Comparison of ENCODE assay signal across 9 cellular contexts in the genomic region with DNA sequence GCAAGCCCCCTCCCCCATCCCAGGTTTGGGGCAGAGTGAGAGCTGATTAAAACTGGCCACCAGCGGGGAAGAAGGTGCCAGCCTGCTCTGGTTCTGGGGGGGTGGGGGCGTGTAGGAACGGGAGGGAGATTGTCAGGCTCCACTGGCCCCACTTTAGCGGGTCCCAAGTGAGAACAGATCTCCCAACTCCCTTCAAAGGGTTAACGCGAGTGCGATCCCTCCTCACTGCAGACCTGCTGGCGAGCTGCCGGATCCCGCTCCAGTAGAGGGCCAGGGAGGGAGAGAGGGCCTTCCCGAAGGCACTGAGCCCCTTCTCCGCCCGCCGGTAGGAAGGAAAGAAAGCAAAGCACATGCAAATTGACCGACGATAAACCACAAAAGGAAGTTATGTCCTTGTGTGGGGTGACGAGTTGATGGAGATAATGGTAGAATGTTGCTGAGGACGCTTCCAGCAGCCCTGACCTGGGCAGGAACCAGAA. TPM values are rescaled to one million over a fixed set of nuclear protein-coding genes. Genes with fewer than 3 reads are reported as not detected.
DNase-seq lines count a peak whose midpoint lies in the region; ATAC-seq lines count a peak whose summit lies in the region.
"Had no signal": no experiment of that assay in that cellular context is flagged by ENCODE, and none has a peak within 500 bp of the region (broad histone marks: within the 10 kb centered on the region; RNA-seq: fewer than 3 reads in every experiment).

No MANE protein-coding gene starts in this region.

- peak; percentile 12 for DNase-seq in AG20443 (ENCODE audit: low spot score)
- DNase-seq in ecto neural progenitor cell (ENCODE audit: low spot score), result peak; percentile 72
- no peak for DNase-seq in naive B cell
- DNase-seq in GOT3 (lab: John Stamatoyannopoulos, UW), result no peak
- no peak for DNase-seq in activated gamma-delta T cell treated with Interleukin-2 at 50 U/mL for 16 hours
- DNase-seq in Kasumi-1 (lab: John Stamatoyannopoulos, UW), result no peak
- DNase-seq: DND-41 had no signal

- peaks cover 52% of the 10 kb centered on the region for H3K4me1 ChIP-seq in HUES48 (ENCODE audit: control insufficient read depth, insufficient read depth, low read length)

- H3K27me3 ChIP-seq in HUES48 (ENCODE audit: control insufficient read depth, insufficient read depth, low read length), result peaks cover 58% of the 10 kb centered on the region

- H3K27ac Mint-ChIP-seq in naive B cell, result no peak overlapping the region

- no peak for ATAC-seq in naive B cell (ENCODE audit: low read depth in 2 of 2)
- no peak for ATAC-seq in GM19395 (IDR thresholded peaks at IDR 0.05; ENCODE audit: unreplicated experiment)

- H3K27ac ChIP-seq in HUES48 (ENCODE audit: low read depth, low read length), result peak overlapping the region; percentile 23

- H3K4me1 Mint-ChIP-seq in naive B cell, result peaks cover 11 to 17% (median 12%) of the 10 kb centered on the region in 3 donors

- no peak overlapping the region; the same call in 1 of the 2 replicates for H3K9ac ChIP-seq in HUES48 (ENCODE audit: low read depth, low read length)

- peak overlapping the region; percentile 77 for H3K4me3 ChIP-seq in HUES48 (ENCODE audit: low read depth, low read length)

- H3K4me3 Mint-ChIP-seq in naive B cell, result peak overlapping the region in 7 of 8 donors; percentile 58 to 89 (median 73)

- no peaks in the 10 kb centered on the region for H3K9me3 ChIP-seq in HUES48 (ENCODE audit: control insufficient read depth, insufficient read depth, low read length)

- no peaks in the 10 kb centered on the region for H3K36me3 ChIP-seq in HUES48 (ENCODE audit: control insufficient read depth, insufficient read depth, low read length)

- H3K36me3 Mint-ChIP-seq in naive B cell, result peaks cover 0 to 12% of the 10 kb centered on the region in 2 donors

- H3K27me3 Mint-ChIP-seq in naive B cell, result peaks cover 45 to 58% (median 54%) of the 10 kb centered on the region in 3 donors

- H3K9me3 Mint-ChIP-seq in naive B cell, result peaks cover 0 to 10% (median 4%) of the 10 kb centered on the region in 7 donors

RNA-seq across cellular contexts. Expression of a gene that starts 1.3 kb away (rescaled TPM):
- not detected for polyA plus RNA-seq in naive B cell (ENCODE audit: low read depth in 6 of 6)

Comparison
In these comparisons a context has a peak if more than half of its experiments do, and no peak if none do; other contexts are left out.
1. DNase-seq: peak in AG20443 (single experiment) and ecto neural progenitor cell (single experiment); none in naive B cell (single experiment), GOT3 (single experiment), activated gamma-delta T cell treated with Interleukin-2 at 50 U/mL for 16 hours (single experiment) and Kasumi-1 (0 of 2).